8 cellular contexts compared by ENCODE assay signal in genomic region chr6:43668151-43669028, GRCh38. TPM values are rescaled to one million over a fixed set of nuclear protein-coding genes. Genes with fewer than 3 reads are reported as not detected.
DNase-seq lines count a peak whose midpoint lies in the region; ATAC-seq and TF ChIP-seq lines count a peak whose summit lies in the region.

No MANE protein-coding gene starts in this region.

- H4K20me1 ChIP-seq in neural progenitor cell (ENCODE audit: low read depth), result no peaks in the 10 kb centered on the region

- no peaks in the 10 kb centered on the region for H3K9me3 Mint-ChIP-seq in activated T-cell treated with anti-CD3 and anti-CD28 coated beads, Interleukin-2, amount 50 U/mL, for 24 hours
- no peaks in the 10 kb centered on the region for H3K9me3 Mint-ChIP-seq in neural progenitor cell

- peak overlapping the region; percentile 47 for H3K27ac Mint-ChIP-seq in activated T-cell treated with anti-CD3 and anti-CD28 coated beads, Interleukin-2, amount 50 U/mL, for 24 hours
- H3K27ac Mint-ChIP-seq in neural progenitor cell, result peak overlapping the region; percentile 91

- no peaks in the 10 kb centered on the region for H3K9me3 ChIP-seq in neural progenitor cell (ENCODE audit: low read depth)
- no peaks in the 10 kb centered on the region for H3K9me3 ChIP-seq in upper lobe of right lung

- H3K79me2 ChIP-seq in neural progenitor cell (ENCODE audit: low read depth), result no peaks in the 10 kb centered on the region

- intact Hi-C loops in upper lobe of right lung (cut with DNase I), result loop anchor here (10.0 kb wide), 2 partner anchors 96 to 416 kb away; no protein-coding TSS in a partner anchor

- TF ChIP-seq CTCF in GM12873 (IDR thresholded peaks at IDR 0.05; ENCODE audit: insufficient read depth, low read depth, low read length, missing control alignments) (peak; percentile 73), fibroblast of pulmonary artery (IDR thresholded peaks at IDR 0.05; ENCODE audit: low read length, missing control alignments) (peak; percentile 62), neural progenitor cell (IDR thresholded peaks at IDR 0.05) (peak; percentile 56), upper lobe of right lung (IDR thresholded peaks at IDR 0.05) (peak; percentile 59)

- H3K36me3 ChIP-seq in neural progenitor cell, result no peaks in the 10 kb centered on the region
- peaks cover 19% of the 10 kb centered on the region for H3K36me3 ChIP-seq in upper lobe of right lung

- H3K4me1 ChIP-seq in neural progenitor cell (peaks cover 29% of the 10 kb centered on the region), upper lobe of right lung (peaks cover 32% of the 10 kb centered on the region)

- ATAC-seq in HG03521 (IDR thresholded peaks at IDR 0.05; ENCODE audit: unreplicated experiment) (peak; percentile 41), upper lobe of right lung (peak; percentile 83)

- peaks cover 38% of the 10 kb centered on the region for H3K36me3 Mint-ChIP-seq in activated T-cell treated with anti-CD3 and anti-CD28 coated beads, Interleukin-2, amount 50 U/mL, for 24 hours (ENCODE audit: low read depth)
- H3K36me3 Mint-ChIP-seq in neural progenitor cell, result peaks cover 9% of the 10 kb centered on the region

- H3K27me3 ChIP-seq in neural progenitor cell (no peaks in the 10 kb centered on the region), upper lobe of right lung (no peaks in the 10 kb centered on the region)

- no peaks in the 10 kb centered on the region for H3K27me3 Mint-ChIP-seq in activated T-cell treated with anti-CD3 and anti-CD28 coated beads, Interleukin-2, amount 50 U/mL, for 24 hours
- peaks cover 10% of the 10 kb centered on the region for H3K27me3 Mint-ChIP-seq in neural progenitor cell (ENCODE audit: insufficient read depth, low read depth)

- H2AFZ ChIP-seq in neural progenitor cell (replicated peaks), result no peak overlapping the region

- peaks cover 34% of the 10 kb centered on the region for H3K4me1 Mint-ChIP-seq in activated T-cell treated with anti-CD3 and anti-CD28 coated beads, Interleukin-2, amount 50 U/mL, for 24 hours (ENCODE audit: low read depth)
- H3K4me1 Mint-ChIP-seq in neural progenitor cell, result peaks cover 22% of the 10 kb centered on the region

- peak overlapping the region; percentile 63 for H3K4me2 ChIP-seq in neural progenitor cell

- H3K4me3 Mint-ChIP-seq in activated T-cell treated with anti-CD3 and anti-CD28 coated beads, Interleukin-2, amount 50 U/mL, for 24 hours, result no peak overlapping the region
- peak overlapping the region; percentile 61 for H3K4me3 Mint-ChIP-seq in neural progenitor cell

- H3K4me3 ChIP-seq in fibroblast of pulmonary artery (replicated peaks; ENCODE audit: low read depth, low read length), result no peak overlapping the region
- H3K4me3 ChIP-seq in neural progenitor cell, result peak overlapping the region; percentile 20
- H3K4me3 ChIP-seq in upper lobe of right lung, result no peak overlapping the region

- DNase-seq in NCI-H82 treated with DMSO at 0.1 percent for 48 hours (lab: John Stamatoyannopoulos, UW; ENCODE audit: unreplicated experiment) (peak; percentile 57), fibroblast of pulmonary artery (ENCODE audit: low read depth) (peak; percentile 67), neural progenitor cell (ENCODE audit: low spot score) (peak; percentile 80), upper lobe of right lung (peak; percentile 76), T1000 (lab: John Stamatoyannopoulos, UW) (no peak)
- peak; percentile 67 for DNase-seq in activated T-cell treated with anti-CD3 and anti-CD28 coated beads, Interleukin-2, amount 50 U/mL, for 24 hours

- H3K27ac ChIP-seq in neural progenitor cell (peak overlapping the region; percentile 91), upper lobe of right lung (no peak overlapping the region)

- no peak overlapping the region for H3K9ac ChIP-seq in neural progenitor cell

- peaks cover 43% of the 10 kb centered on the region for H3F3A ChIP-seq in neural progenitor cell (ENCODE audit: low read depth)

RNA-seq across cellular contexts. Expression of gene MRPS18A, which starts 19.2 kb away (rescaled TPM):
- total RNA-seq in neural progenitor cell (ENCODE audit: low replicate concordance) (34.5 and 52.7 TPM in 2 replicates), upper lobe of right lung (28.1 TPM)

RNA-seq across cellular contexts. Expression of gene RSPH9, which starts 23.6 kb away (rescaled TPM):
- total RNA-seq in neural progenitor cell (ENCODE audit: low replicate concordance) (0.47 and 1.4 TPM in 2 replicates), upper lobe of right lung (0.20 TPM)

RNA-seq across cellular contexts. Expression of gene MAD2L1BP, which starts 32.8 kb away (rescaled TPM):
- 52.0 and 88.1 TPM in 2 replicates for total RNA-seq in neural progenitor cell (ENCODE audit: low replicate concordance)
- 18.5 TPM for total RNA-seq in upper lobe of right lung

RNA-seq across cellular contexts. Expression of gene GTPBP2, which starts 39.3 kb away (rescaled TPM):
- 45.5 and 77.1 TPM in 2 replicates for total RNA-seq in neural progenitor cell (ENCODE audit: low replicate concordance)
- 85.7 TPM for total RNA-seq in upper lobe of right lung
